19 cellular contexts compared by ENCODE assay signal in genomic region chr7:120717166-120717565, GRCh38.
DNase-seq lines count a peak whose midpoint lies in the region; ATAC-seq, FAIRE-seq and TF ChIP-seq lines count a peak whose summit lies in the region.
"Had no signal": no experiment of that assay in that cellular context is flagged by ENCODE, and none has a peak within 500 bp of the region (broad histone marks: within the 10 kb centered on the region; RNA-seq: fewer than 3 reads in every experiment).

No MANE protein-coding gene starts in this region.

- H3K27ac Mint-ChIP-seq in neural progenitor cell = peak overlapping the region; percentile 2
- no peak overlapping the region for H3K27ac Mint-ChIP-seq in mesothelial cell of epicardium
- H3K27ac Mint-ChIP-seq: CD4-positive, alpha-beta memory T cell had no signal

- DNase-seq in GM12891 (ENCODE audit: insufficient read length, low spot score) (no peak), left lung (no peak), neural progenitor cell (ENCODE audit: low spot score) (no peak), HTR-8/SVneo (ENCODE audit: insufficient read length, low spot score) (no peak), mesothelial cell of epicardium (ENCODE audit: low spot score in 2 of 2, unreplicated experiment in 2 of 2) (no peak)
- DNase-seq: C1 segment of cervical spinal cord; Calu3; CD4-positive, alpha-beta memory T cell; COR-L47; DMS79; EL; GDM1; GOT3 had no signal

- no peak for TF ChIP-seq CTCF in HEK293 (tag by site-specific recombination; IDR thresholded peaks at IDR 0.05)
- no peak for TF ChIP-seq CTCF in left lung (IDR thresholded peaks at IDR 0.05)
- no peak for TF ChIP-seq CTCF in neural progenitor cell (IDR thresholded peaks at IDR 0.05)
- no peak for TF ChIP-seq CTCF in mesothelial cell of epicardium (IDR thresholded peaks at IDR 0.05; ENCODE audit: unreplicated experiment)

- H2AFZ ChIP-seq in neural progenitor cell (replicated peaks) = no peak overlapping the region

- no peaks in the 10 kb centered on the region for H3K79me2 ChIP-seq in neural progenitor cell (ENCODE audit: low read depth)

- H3K27me3 Mint-ChIP-seq in neural progenitor cell (ENCODE audit: insufficient read depth, low read depth) (no peaks in the 10 kb centered on the region), mesothelial cell of epicardium (ENCODE audit: low read depth) (peaks cover 2% of the 10 kb centered on the region)

- FAIRE-seq in GM12891 (lab: Jason Lieb, UNC) (peak; percentile 74), HTR-8/SVneo (lab: Jason Lieb, UNC) (no peak)
- FAIRE-seq: GM12878, GM18507, H54 had no signal

- H3K4me3 ChIP-seq in HEK293 (ENCODE audit: low read depth, low read length) (no peak overlapping the region), left lung (no peak overlapping the region), neural progenitor cell (no peak overlapping the region)
- H3K4me3 ChIP-seq: GM12878, HAP-1 had no signal

- H3K4me1 Mint-ChIP-seq in neural progenitor cell (peaks cover 38% of the 10 kb centered on the region), mesothelial cell of epicardium (peaks cover 2% of the 10 kb centered on the region)
- H3K4me1 Mint-ChIP-seq: CD4-positive, alpha-beta memory T cell had no signal

- H3K9me3 ChIP-seq in HEK293 (ENCODE audit: control insufficient read depth, insufficient read depth, low read depth, low read length) (no peaks in the 10 kb centered on the region), left lung (no peaks in the 10 kb centered on the region), neural progenitor cell (ENCODE audit: low read depth) (no peaks in the 10 kb centered on the region)
- H3K9me3 ChIP-seq: HAP-1 had no signal

- ATAC-seq in left lung (peak; percentile 54), HG03354 (IDR thresholded peaks at IDR 0.05; ENCODE audit: poor library complexity, severe bottlenecking, unreplicated experiment) (no peak)
- ATAC-seq: GM12878 had no signal

- no peaks in the 10 kb centered on the region for H3K27me3 ChIP-seq in left lung
- H3K27me3 ChIP-seq in neural progenitor cell = no peaks in the 10 kb centered on the region

- H3K4me3 Mint-ChIP-seq in neural progenitor cell (no peak overlapping the region), mesothelial cell of epicardium (no peak overlapping the region)
- H3K4me3 Mint-ChIP-seq: CD4-positive, alpha-beta memory T cell had no signal

- peaks cover 23% of the 10 kb centered on the region for H3F3A ChIP-seq in neural progenitor cell (ENCODE audit: low read depth)

- H3K36me3 ChIP-seq in HEK293 (ENCODE audit: control insufficient read depth in 2 of 2, insufficient read depth in 1 of 2, low read length in 2 of 2) (no peaks in the 10 kb centered on the region), left lung (no peaks in the 10 kb centered on the region), neural progenitor cell (no peaks in the 10 kb centered on the region)
- H3K36me3 ChIP-seq: HAP-1 had no signal

- H3K4me2 ChIP-seq in neural progenitor cell = peak overlapping the region; percentile 66

- CTCF ChIA-PET in HEK293 (lab: Yijun Ruan, JAX) = no interaction called here

- POLR2A ChIA-PET in HEK293 (lab: Yijun Ruan, JAX) = no interaction called here

- no peak overlapping the region for H3K9ac ChIP-seq in neural progenitor cell

- H3K4me1 ChIP-seq in HEK293 (ENCODE audit: control insufficient read depth, insufficient read depth, low read length) (no peaks in the 10 kb centered on the region), left lung (no peaks in the 10 kb centered on the region), neural progenitor cell (peaks cover 59% of the 10 kb centered on the region)

- no peaks in the 10 kb centered on the region for H3K9me3 Mint-ChIP-seq in neural progenitor cell
- H3K9me3 Mint-ChIP-seq in mesothelial cell of epicardium = no peaks in the 10 kb centered on the region

- no peak for TF ChIP-seq POLR2A in GM12891 (IDR thresholded peaks at IDR 0.05; ENCODE audit: low read depth, low read length)

- no peaks in the 10 kb centered on the region for H4K20me1 ChIP-seq in neural progenitor cell (ENCODE audit: low read depth)

- intact Hi-C loops in left lung (cut with DNase I) = no loop called here

- no peaks in the 10 kb centered on the region for H3K36me3 Mint-ChIP-seq in neural progenitor cell
- H3K36me3 Mint-ChIP-seq in mesothelial cell of epicardium = no peaks in the 10 kb centered on the region
- H3K36me3 Mint-ChIP-seq: CD4-positive, alpha-beta memory T cell had no signal

- H3K27ac ChIP-seq in HEK293 (ENCODE audit: extremely low read depth, low read depth, low read length) (no peak overlapping the region), left lung (no peak overlapping the region), neural progenitor cell (no peak overlapping the region)

TF ChIP-seq in GM12891, 5 proteins besides CTCF, POLR2A, EP300 and RAD21:
- no peak for TF ChIP-seq TAF1 (IDR thresholded peaks at IDR 0.05; ENCODE audit: low read depth, low read length)
- TF ChIP-seq POLR2AphosphoS5 (IDR thresholded peaks at IDR 0.05; ENCODE audit: low read depth, low read length) = no peak
- no peak for TF ChIP-seq PAX5 (IDR thresholded peaks at IDR 0.05; ENCODE audit: insufficient read depth, low read length, severe bottlenecking)
- no peak for TF ChIP-seq POU2F2 (IDR thresholded peaks at IDR 0.05; ENCODE audit: low read depth, low read length)
- no peak for TF ChIP-seq SPI1 (IDR thresholded peaks at IDR 0.05; ENCODE audit: low read depth, low read length)
TF ChIP-seq in GM12891: peak in this region for 0.

TF ChIP-seq in HEK293, 187 proteins besides CTCF, POLR2A, EP300 and RAD21:
- TF ChIP-seq ZNF558 (tag by site-specific recombination; IDR thresholded peaks at IDR 0.05) = no peak
- no peak for TF ChIP-seq ZNF48 (tag by site-specific recombination; IDR thresholded peaks at IDR 0.05)
- TF ChIP-seq OSR2 (tag by site-specific recombination; IDR thresholded peaks at IDR 0.05) = peak; percentile 39; the same call in 1 of the 2 replicates
